ENCODE assay signal across 8 cellular contexts in the genomic region with DNA sequence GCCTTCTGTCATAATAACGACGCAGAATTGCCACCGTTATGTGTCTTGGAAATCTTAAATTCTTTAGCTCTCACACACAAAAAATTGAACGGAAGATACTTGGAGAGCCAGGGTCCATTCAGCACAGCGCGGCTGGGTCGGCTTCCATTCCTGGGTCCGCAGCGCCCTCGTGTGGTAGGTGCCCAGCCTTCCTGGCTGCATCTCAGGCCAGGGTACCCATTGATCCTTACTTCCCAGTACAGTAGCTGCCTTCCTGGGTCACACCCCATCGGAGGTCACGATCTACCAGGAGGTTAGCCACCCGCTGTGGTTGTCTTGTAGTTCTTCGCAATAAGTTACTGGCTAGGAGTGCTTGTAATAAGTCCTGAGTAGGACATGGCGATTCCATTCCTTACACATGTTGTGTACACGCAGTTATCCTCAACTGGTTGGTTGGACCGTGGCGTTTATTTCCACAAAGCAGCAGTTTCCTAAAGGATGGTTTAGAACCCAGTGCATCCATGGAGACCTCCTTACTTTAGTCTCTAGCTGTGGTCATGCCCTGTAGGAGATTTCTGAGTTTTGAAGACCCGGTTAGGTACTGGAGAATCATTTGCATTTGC. TPM values are rescaled to one million over a fixed set of nuclear protein-coding genes. Genes with fewer than 3 reads are reported as not detected.
A peak's percentile ranks its signal among the peaks of the same experiment; 100 is the strongest.
DNase-seq lines count a peak whose midpoint lies in the region; ATAC-seq and TF ChIP-seq lines count a peak whose summit lies in the region.

No MANE protein-coding gene starts in this region.

- DNase-seq in Ammon's horn (ENCODE audit: low spot score) (peak; percentile 90), NCI-H2171 (lab: John Stamatoyannopoulos, UW) (peak; percentile 58), chondrocyte (ENCODE audit: low spot score) (no peak), right lobe of liver (peak; percentile 87 to 90 (median 88))
- DNase-seq in activated CD4-positive, CD25-positive, alpha-beta regulatory T cell treated with anti-CD3 and anti-CD28 coated beads, Interleukin-2, amount 50 U/mL, for 72 hours: peak; percentile 68
- peak; percentile 14 to 49 (median 22) for DNase-seq in stimulated activated CD4-positive, alpha-beta T cell treated with anti-CD3 and anti-CD28 coated beads, TNF-alpha, amount 100 ng/mL, for 4 hours (ENCODE audit: low read depth in 3 of 3)

- H3K27me3 Mint-ChIP-seq in chondrocyte (ENCODE audit: low read depth): no peaks in the 10 kb centered on the region

- H3K36me3 Mint-ChIP-seq in chondrocyte (ENCODE audit: low read depth): peaks cover 4% of the 10 kb centered on the region

- H3K27me3 ChIP-seq in right lobe of liver: no peaks in the 10 kb centered on the region

- peak overlapping the region; percentile 29 for H3K27ac Mint-ChIP-seq in chondrocyte (ENCODE audit: unreplicated experiment)

- peaks cover 0 to 36% (median 10%) of the 10 kb centered on the region in 4 donors for H3K36me3 ChIP-seq in right lobe of liver

- ATAC-seq in GM18867 (IDR thresholded peaks at IDR 0.05; ENCODE audit: unreplicated experiment) (peak; percentile 85), HG03066 (IDR thresholded peaks at IDR 0.05; ENCODE audit: low read depth, unreplicated experiment) (peak; percentile 80), right lobe of liver (peak; percentile 95 to 98 (median 98))

- 16% methylated on average over 17 of the region's 19 CpGs for WGBS in right lobe of liver (ENCODE audit: insufficient coverage, low coverage, low lambda C conversion rate, missing lambda C conversion rate)

- intact Hi-C loops in right lobe of liver (cut with DNase I): loop anchor here in 1 of 2 donors (5.0 kb wide), 1 partner anchor 95 kb away; no protein-coding TSS in a partner anchor

- peaks cover 3% of the 10 kb centered on the region for H3K4me1 Mint-ChIP-seq in chondrocyte (ENCODE audit: low read depth)

- TF ChIP-seq POLR2A in right lobe of liver (IDR thresholded peaks at IDR 0.05): no peak

- H3K9me3 ChIP-seq in right lobe of liver: no peaks in the 10 kb centered on the region

- peak; percentile 97 for TF ChIP-seq CTCF in chondrocyte (IDR thresholded peaks at IDR 0.05)
- peak; percentile 84 to 96 (median 94) for TF ChIP-seq CTCF in right lobe of liver (IDR thresholded peaks at IDR 0.05)

- H3K4me3 ChIP-seq in right lobe of liver: no peak overlapping the region

- no peaks in the 10 kb centered on the region for H3K9me3 Mint-ChIP-seq in chondrocyte (ENCODE audit: low read depth)

- no peak overlapping the region for H3K4me3 Mint-ChIP-seq in chondrocyte (ENCODE audit: unreplicated experiment)

- no peak overlapping the region for H3K27ac ChIP-seq in right lobe of liver

- H3K4me1 ChIP-seq in right lobe of liver: peaks cover 0 to 4% (median 0%) of the 10 kb centered on the region in 4 donors

RNA-seq across cellular contexts. Expression of gene MTARC1, which starts 9.9 kb away (rescaled TPM):
- total RNA-seq in chondrocyte (2.5 to 5.4 TPM (median 2.8 TPM) in 3 replicates), right lobe of liver (10 to 100 TPM; 14.5 to 83.6 (median 35.2) TPM)

RNA-seq across cellular contexts. Expression of gene MTARC2, which starts 28.7 kb away (rescaled TPM):
- total RNA-seq in chondrocyte: 18.6 to 21.3 TPM (median 19.5 TPM) in 3 replicates
- 100 to 1,000 TPM in 3 of 6 experiments, 10 to 100 TPM in 3; 41.8 to 140 (median 86.6) TPM for total RNA-seq in right lobe of liver
